ENCODE assay signal across 17 cellular contexts in genomic region chr16:83972256-83973008, GRCh38. TPM values are rescaled to one million over a fixed set of nuclear protein-coding genes. Genes with fewer than 3 reads are reported as not detected.
"Had no signal": no experiment of that assay in that cellular context is flagged by ENCODE, and none has a peak within 500 bp of the region (broad histone marks: within the 10 kb centered on the region; RNA-seq: fewer than 3 reads in every experiment).

No MANE protein-coding gene starts in this region.

- H3K4me1 ChIP-seq: right atrium auricular region had no signal

- H3K79me2 ChIP-seq: hepatocyte had no signal

- H3K4me3 Mint-ChIP-seq: endodermal cell; naive thymus-derived CD8-positive, alpha-beta T cell had no signal

- H3K27ac ChIP-seq: coronary artery, hepatocyte, right atrium auricular region had no signal

- H3K9me3 ChIP-seq: mucosa of descending colon, right atrium auricular region had no signal

- H3K27me3 ChIP-seq: right atrium auricular region had no signal

- H3K4me3 ChIP-seq: coronary artery, hepatocyte, mucosa of descending colon, right atrium auricular region had no signal

- H3K4me1 Mint-ChIP-seq: endodermal cell had no signal

- H3K9me3 Mint-ChIP-seq: endodermal cell had no signal

- H3K36me3 ChIP-seq: right atrium auricular region had no signal

- DNase-seq: effector CD4-positive, alpha-beta T cell; endodermal cell; foreskin melanocyte; head of caudate nucleus; kidney; mucosa of descending colon; naive thymus-derived CD8-positive, alpha-beta T cell; stimulated activated CD4-positive, alpha-beta T cell treated with anti-CD3 and anti-CD28 coated beads, Interleukin-12 subunit alpha, Interleukin-12 subunit beta, amount 100 ng/mL, for 4 hours; stimulated activated naive CD4-positive, alpha-beta T cell; trophoblast cell had no signal

- H3K4me2 ChIP-seq: hepatocyte had no signal

- H3K27ac Mint-ChIP-seq: endodermal cell; naive thymus-derived CD8-positive, alpha-beta T cell had no signal

- ATAC-seq: mucosa of descending colon; naive thymus-derived CD8-positive, alpha-beta T cell had no signal

- H2AFZ ChIP-seq: hepatocyte had no signal

RNA-seq across cellular contexts. Expression of gene NECAB2, which starts 4.4 kb away (rescaled TPM):
- total RNA-seq: dermis microvascular lymphatic vessel endothelial cell; hepatocyte; lower leg skin; naive thymus-derived CD8-positive, alpha-beta T cell had no signal
- polyA plus RNA-seq: esophagus; naive thymus-derived CD8-positive, alpha-beta T cell had no signal

RNA-seq across cellular contexts. Expression of gene OSGIN1, which starts 19.4 kb away (rescaled TPM):
- total RNA-seq: cerebellum had no signal
